Comparison of ENCODE assay signal across 22 cellular contexts in the genomic region with DNA sequence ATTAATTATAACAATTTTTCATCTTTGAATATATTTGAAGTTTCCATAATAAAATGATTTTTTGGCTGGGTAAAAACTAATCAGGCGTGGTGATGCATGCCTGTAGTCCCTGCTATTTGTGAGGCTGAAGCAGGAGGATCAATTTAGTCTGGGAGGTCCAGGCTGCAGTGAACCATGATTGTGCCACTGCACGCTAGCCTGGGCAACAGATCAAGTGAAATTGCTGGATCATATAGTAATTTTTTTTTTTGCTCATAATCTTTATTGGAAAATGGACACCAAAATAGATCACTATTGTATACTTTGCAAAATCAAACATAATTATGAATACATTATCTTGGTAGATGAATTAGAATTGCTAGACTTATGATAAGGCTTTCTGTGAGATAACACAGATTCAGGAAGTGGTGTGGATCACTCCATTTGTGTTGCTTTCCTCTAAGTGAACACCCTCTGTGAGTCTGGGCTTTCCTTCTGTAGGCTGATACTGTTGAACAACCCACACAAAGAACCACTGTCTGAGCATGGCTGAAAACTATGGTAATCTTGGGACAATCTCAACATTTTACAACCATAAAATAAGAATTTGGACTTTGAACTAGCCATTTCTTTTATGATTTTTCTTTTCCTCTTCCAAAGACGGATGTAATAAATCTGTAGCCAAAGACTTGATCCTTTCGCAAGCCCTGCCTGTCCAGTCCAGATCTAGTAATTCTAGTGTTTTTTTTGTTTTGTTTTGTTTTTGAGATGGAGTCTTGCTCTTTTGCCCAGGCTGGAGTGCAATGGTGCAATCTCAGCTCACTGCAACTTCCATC. TPM values are rescaled to one million over a fixed set of nuclear protein-coding genes. Genes with fewer than 3 reads are reported as not detected.
DNase-seq lines count a peak whose midpoint lies in the region; ATAC-seq and TF ChIP-seq lines count a peak whose summit lies in the region.
"Had no signal": no experiment of that assay in that cellular context is flagged by ENCODE, and none has a peak within 500 bp of the region (broad histone marks: within the 10 kb centered on the region; RNA-seq: fewer than 3 reads in every experiment).

No MANE protein-coding gene starts in this region.

- H3K27ac ChIP-seq in OCI-LY7 (ENCODE audit: low read depth, low read length, poor library complexity, severe bottlenecking) (no peak overlapping the region), colonic mucosa (peak overlapping the region; percentile 66)
- H3K27ac ChIP-seq: BLaER1, neutrophil had no signal

- DNase-seq in CD1c-positive myeloid dendritic cell (ENCODE audit: extremely low spot score) (peak; percentile 15), OCI-LY7 (ENCODE audit: low spot score) (no peak), colonic mucosa (peak; percentile 66), neural crest cell (ENCODE audit: low read depth, low spot score) (no peak), KBM-7 (no peak), DMS 273 (lab: John Stamatoyannopoulos, UW; ENCODE audit: unreplicated experiment) (no peak)
- DNase-seq: activated CD4-positive, alpha-beta T cell treated with anti-CD3 and anti-CD28 coated beads, Interleukin-2, amount 10 ng/mL, durations not matched to agents 24 days and 14 days; activated CD8-positive, alpha-beta memory T cell treated with anti-CD3 and anti-CD28 coated beads, Interleukin-2, amount 10 ng/mL, durations not matched to agents 7 days and 5 days; activated naive CD4-positive, alpha-beta T cell treated with anti-CD3 and anti-CD28 coated beads, Interleukin-2, amount 50 U/mL, for 16 hours; erythroblast; hypothalamus; NCI-H187; NCI-H69; SHP77 treated with DMSO at 0.1 percent for 48 hours; stomach; T-cell had no signal

- H3K36me3 ChIP-seq in OCI-LY7 (ENCODE audit: insufficient read depth, low read length) (no peaks in the 10 kb centered on the region), colonic mucosa (no peaks in the 10 kb centered on the region)
- H3K36me3 ChIP-seq: BLaER1, neutrophil, stomach had no signal

- H3K27me3 Mint-ChIP-seq in neural crest cell (ENCODE audit: low read depth): no peaks in the 10 kb centered on the region
- H3K27me3 Mint-ChIP-seq: central memory CD8-positive, alpha-beta T cell; T-cell; type B pancreatic cell had no signal

- peak overlapping the region; percentile 23 for H3K4me3 Mint-ChIP-seq in neural crest cell
- H3K4me3 Mint-ChIP-seq: activated CD4-positive, alpha-beta T cell treated with anti-CD3 and anti-CD28 coated beads, Interleukin-2, amount 10 ng/mL, durations not matched to agents 24 days and 14 days; activated CD8-positive, alpha-beta memory T cell treated with anti-CD3 and anti-CD28 coated beads, Interleukin-2, amount 10 ng/mL, durations not matched to agents 7 days and 5 days; central memory CD8-positive, alpha-beta T cell; T-cell; type B pancreatic cell had no signal

- no peak for ATAC-seq in GM21576 (IDR thresholded peaks at IDR 0.05; ENCODE audit: unreplicated experiment)
- ATAC-seq in HG02970 (IDR thresholded peaks at IDR 0.05; ENCODE audit: low FRiP score, unreplicated experiment): no peak
- ATAC-seq: activated CD8-positive, alpha-beta memory T cell treated with anti-CD3 and anti-CD28 coated beads, Interleukin-2, amount 10 ng/mL, durations not matched to agents 7 days and 5 days; T-cell had no signal

- H3K4me2 ChIP-seq in OCI-LY7 (ENCODE audit: low read length): no peak overlapping the region
- H3K4me2 ChIP-seq: BLaER1 had no signal

- H3K27me3 ChIP-seq in colonic mucosa: no peaks in the 10 kb centered on the region
- H3K27me3 ChIP-seq: BLaER1, neutrophil, stomach had no signal

- H3K9me3 Mint-ChIP-seq in neural crest cell: no peaks in the 10 kb centered on the region
- H3K9me3 Mint-ChIP-seq: activated CD4-positive, alpha-beta T cell treated with anti-CD3 and anti-CD28 coated beads, Interleukin-2, amount 10 ng/mL, durations not matched to agents 24 days and 14 days; central memory CD8-positive, alpha-beta T cell; T-cell; type B pancreatic cell had no signal

- H3K79me2 ChIP-seq in OCI-LY7 (ENCODE audit: insufficient read depth, low read depth, low read length): no peaks in the 10 kb centered on the region

- H3K4me1 ChIP-seq in OCI-LY7 (ENCODE audit: insufficient read depth, low read length, poor library complexity, severe bottlenecking): peaks cover 17% of the 10 kb centered on the region
- no peaks in the 10 kb centered on the region for H3K4me1 ChIP-seq in colonic mucosa

- CTCF ChIA-PET in OCI-LY7 (lab: Charles Lee; ENCODE audit: unreplicated experiment): interaction anchor here (1.1 kb wide), 1 partner anchor 12 kb away, joined by 3 read pairs; no protein-coding TSS in a partner anchor

- no peaks in the 10 kb centered on the region for H3K36me3 Mint-ChIP-seq in neural crest cell (ENCODE audit: low read depth)
- H3K36me3 Mint-ChIP-seq: activated CD8-positive, alpha-beta memory T cell treated with anti-CD3 and anti-CD28 coated beads, Interleukin-2, amount 10 ng/mL, durations not matched to agents 7 days and 5 days; T-cell; type B pancreatic cell had no signal

- H3K9me3 ChIP-seq in OCI-LY7 (ENCODE audit: low read length) (no peaks in the 10 kb centered on the region), colonic mucosa (no peaks in the 10 kb centered on the region)
- H3K9me3 ChIP-seq: BLaER1, neutrophil, stomach had no signal

- H3K9me2 ChIP-seq in OCI-LY7 (ENCODE audit: insufficient read depth, low read length): no peaks in the 10 kb centered on the region

- intact Hi-C loops in OCI-LY7 (cut with micrococcal nuclease; ENCODE audit: unreplicated experiment): no loop called here
- intact Hi-C loops in colonic mucosa (cut with DNase I): no loop called here

- 0 out of 2 replicates have a peak overlapping the region, but pooled peaks have one; percentile 10 for H2AFZ ChIP-seq in OCI-LY7 (ENCODE audit: low read length)

- POLR2A ChIA-PET in OCI-LY7 (lab: Charles Lee): no interaction called here

- no peak overlapping the region for H3K27ac Mint-ChIP-seq in neural crest cell (ENCODE audit: unreplicated experiment)
- H3K27ac Mint-ChIP-seq: activated CD4-positive, alpha-beta T cell treated with anti-CD3 and anti-CD28 coated beads, Interleukin-2, amount 10 ng/mL, durations not matched to agents 24 days and 14 days; T-cell; type B pancreatic cell had no signal

- H3K4me3 ChIP-seq in OCI-LY7 (ENCODE audit: low read depth, low read length, poor library complexity, severe bottlenecking): no peak overlapping the region
- no peak overlapping the region for H3K4me3 ChIP-seq in colonic mucosa
- H3K4me3 ChIP-seq: BLaER1, stomach had no signal

- BruUV-seq in OCI-LY7 (replicated peaks; lab: Mats Ljungman, UMichigan): no TSS peak

- peaks cover 21% of the 10 kb centered on the region for H3K4me1 Mint-ChIP-seq in neural crest cell
- H3K4me1 Mint-ChIP-seq: central memory CD8-positive, alpha-beta T cell had no signal

- H3K9ac ChIP-seq in colonic mucosa (ENCODE audit: low read depth in 2 of 2, low read length in 2 of 2): no peak overlapping the region
- H3K9ac ChIP-seq: BLaER1 had no signal

- H4K20me1 ChIP-seq in OCI-LY7 (ENCODE audit: insufficient read depth, low read length): no peaks in the 10 kb centered on the region
- H4K20me1 ChIP-seq: BLaER1 had no signal

- TF ChIP-seq CTCF in OCI-LY7 (conservative IDR thresholded peaks at IDR 0.05; ENCODE audit: low read length) (no peak), colonic mucosa (IDR thresholded peaks at IDR 0.05) (no peak), neural crest cell (conservative IDR thresholded peaks at IDR 0.05) (no peak)

- in situ Hi-C loops in KBM-7 (cut with MboI; ENCODE audit: low pct_unique_long_range_greater_than_20kb, low sequenced_read_pairs): no loop called here

RNA-seq across cellular contexts. Expression of a gene that starts 5.6 kb away (rescaled TPM):
- 42.6 and 44.6 TPM in 2 replicates for total RNA-seq in OCI-LY7 (2014; rRNA removed; shearing (Covaris generic))
- total RNA-seq in OCI-LY7 (2022) (48.5 and 61.0 TPM in 2 replicates), colonic mucosa (1 to 10 TPM; 6.9 to 8.1 TPM), neural crest cell (37.5 and 41.8 TPM in 2 replicates)

RNA-seq across cellular contexts. Expression of a gene that starts 9.9 kb away (rescaled TPM):
- 6.8 and 7.4 TPM in 2 replicates for total RNA-seq in OCI-LY7 (2014; rRNA removed; shearing (Covaris generic))
- total RNA-seq in OCI-LY7 (2022) (14.2 and 14.3 TPM in 2 replicates), colonic mucosa (10 to 100 TPM; 31.3 to 38.8 TPM), neural crest cell (14.8 and 15.2 TPM in 2 replicates)

Comparison
In these comparisons a context has a peak if more than half of its experiments do, and no peak if none do; other contexts are left out.
1. DNase-seq: peak in CD1c-positive myeloid dendritic cell (single experiment) and colonic mucosa (single experiment); none in OCI-LY7 (single experiment), neural crest cell (single experiment), KBM-7 (single experiment) and DMS 273 (single experiment).